25 cellular contexts compared by ENCODE assay signal in the genomic region with DNA sequence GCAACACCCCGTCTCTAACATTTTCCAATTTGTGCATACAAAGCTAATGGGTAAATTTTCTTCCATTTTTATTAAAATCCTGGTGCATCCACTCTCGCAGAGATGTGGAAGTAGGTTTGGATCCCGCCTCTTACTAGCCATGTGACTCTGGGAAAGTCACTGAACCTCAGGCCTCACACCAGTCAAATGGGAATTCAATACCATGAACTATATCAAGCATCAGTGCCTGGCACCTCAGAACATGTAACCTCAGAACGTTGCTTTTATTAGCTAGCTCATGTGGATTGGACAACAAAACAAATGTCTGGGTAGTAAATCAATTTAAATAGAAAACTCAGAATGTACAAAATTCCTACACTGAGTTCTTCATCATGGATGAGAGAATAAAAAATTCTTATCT.
"Had no signal": no experiment of that assay in that cellular context is flagged by ENCODE, and none has a peak within 500 bp of the region (broad histone marks: within the 10 kb centered on the region; RNA-seq: fewer than 3 reads in every experiment).

No MANE protein-coding gene starts in this region.

- H3K4me1 ChIP-seq: pancreas, prostate gland, sigmoid colon, spleen, stomach, thyroid gland, tibial nerve, upper lobe of left lung, vagina had no signal

- ATAC-seq: naive thymus-derived CD8-positive, alpha-beta T cell; natural killer cell treated with Interleukin-12 subunit alpha and Interleukin-12 subunit beta and Interleukin-15 and Interleukin-18, amount 100 ng/mL, for 72 hours; pancreas; right cardiac atrium; right lobe of liver; stimulated activated effector memory CD8-positive, alpha-beta T cell treated with anti-CD3 and anti-CD28 coated beads, Interleukin-12 subunit alpha, Interleukin-12 subunit beta, amount 100 ng/mL, for 72 hours; stimulated activated naive B cell treated with anti-CD40 and anti-IgM and Interleukin-4, amounts not matched to agents 10 μg/mL and 1 μg/mL and 100 μg/mL, for 72 hours had no signal

- H3K4me2 ChIP-seq: smooth muscle cell had no signal

- H3K36me3 ChIP-seq: neutrophil, pancreas, prostate gland, right lobe of liver, sigmoid colon, spleen, stomach, thoracic aorta, thyroid gland, tibial nerve, upper lobe of left lung, vagina had no signal

- DNase-seq: naive thymus-derived CD8-positive, alpha-beta T cell; nephron progenitor cell; nucleus accumbens; pancreas; right cardiac atrium; right lobe of liver; sigmoid colon; spleen; stimulated activated CD4-positive, alpha-beta T cell treated with anti-CD3 and anti-CD28 coated beads, Interleukin-12 subunit alpha, Interleukin-12 subunit beta, amount 100 ng/mL, for 4 hours; stimulated activated CD4-positive, alpha-beta T cell treated with anti-CD3 and anti-CD28 coated beads, Interleukin-1b, Interleukin-23, amount 100 ng/mL, for 48 hours; stimulated activated CD4-positive, alpha-beta T cell treated with anti-CD3 and anti-CD28 coated beads, Interleukin-4, amount 100 ng/mL, for 1 hour; stimulated activated naive B cell treated with anti-CD40 and anti-IgM and Interleukin-4, amounts not matched to agents 10 μg/mL and 1 μg/mL and 100 μg/mL, for 72 hours; stimulated activated naive CD4-positive, alpha-beta T cell treated with Interleukin-2 at 50 U/mL for 16 hours; stomach; thyroid gland; upper lobe of left lung had no signal

- FAIRE-seq: pancreas had no signal

- H3K9me3 ChIP-seq: neutrophil, pancreas, prostate gland, right lobe of liver, sigmoid colon, spleen, stomach, thoracic aorta, thyroid gland, tibial nerve, upper lobe of left lung, vagina had no signal

- H3K4me3 ChIP-seq: pancreas, prostate gland, right lobe of liver, sigmoid colon, skin epidermis, smooth muscle cell, spleen, stomach, thoracic aorta, thyroid gland, tibial nerve, upper lobe of left lung, vagina had no signal

- H3K27ac ChIP-seq: neutrophil, pancreas, prostate gland, right lobe of liver, sigmoid colon, skin epidermis, spleen, stomach, thoracic aorta, thyroid gland, tibial nerve, upper lobe of left lung, vagina had no signal

- H3K27me3 ChIP-seq: neutrophil, pancreas, right lobe of liver, sigmoid colon, spleen, stomach, thyroid gland, tibial nerve, upper lobe of left lung, vagina had no signal
